Comparison of ENCODE assay signal across 33 cellular contexts in the genomic region with DNA sequence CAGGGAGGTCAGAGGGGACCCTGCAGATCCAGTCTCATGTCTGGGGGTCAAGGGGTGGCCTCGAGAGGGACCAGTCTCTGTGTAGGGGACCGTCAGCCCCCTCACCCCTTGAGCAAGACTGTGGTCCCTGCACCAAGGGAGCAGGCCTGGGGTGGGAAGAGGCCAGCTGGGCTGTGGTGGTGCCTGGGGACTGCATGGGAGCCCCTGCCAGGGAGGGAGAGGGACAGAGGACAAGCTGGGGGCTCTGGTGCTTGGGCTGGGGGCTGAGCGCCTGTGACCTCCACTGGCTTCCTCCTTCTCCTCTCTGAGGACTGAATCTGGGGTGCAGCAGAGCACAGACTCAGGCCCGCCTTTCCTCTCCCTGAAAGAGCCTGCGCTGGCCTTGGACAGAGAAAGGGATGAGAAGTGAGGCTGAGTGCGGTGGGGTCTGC. TPM values are rescaled to one million over a fixed set of nuclear protein-coding genes. Genes with fewer than 3 reads are reported as not detected.
DNase-seq lines count a peak whose midpoint lies in the region; ATAC-seq, FAIRE-seq and TF ChIP-seq lines count a peak whose summit lies in the region.
"Had no signal": no experiment of that assay in that cellular context is flagged by ENCODE, and none has a peak within 500 bp of the region (broad histone marks: within the 10 kb centered on the region; RNA-seq: fewer than 3 reads in every experiment).

No MANE protein-coding gene starts in this region.

- H3K79me1 ChIP-seq in mesendoderm (ENCODE audit: low read length), result no peaks in the 10 kb centered on the region

- CTCF ChIA-PET in GM12878 (lab: Yijun Ruan, JAX), result interaction anchor here (1.0 kb wide), 1 partner anchor 50 kb away, joined by 3 read pairs; no protein-coding TSS in a partner anchor

- H3K36me3 Mint-ChIP-seq in stimulated activated naive CD8-positive, alpha-beta T cell treated with anti-CD3 and anti-CD28 coated beads, Interleukin-15, Interleukin-2, amounts not matched to agents 100 ng/mL and 50 ng/mL, for 24 hours (ENCODE audit: low read depth), result peaks cover 60% of the 10 kb centered on the region
- H3K36me3 Mint-ChIP-seq in memory B cell, result peaks cover 37% of the 10 kb centered on the region

- intact Hi-C loops in GM12878 (cut with micrococcal nuclease; ENCODE audit: unreplicated experiment), result no loop called here
- intact Hi-C loops in ascending aorta (cut with DNase I), result no loop called here

- H3K36me3 ChIP-seq in GM12878 (ENCODE audit: control insufficient read depth in 2 of 2, insufficient read depth in 2 of 2, low read length in 1 of 2), result peaks cover 32 to 56% of the 10 kb centered on the region in 2 experiments
- peaks cover 95 to 96% of the 10 kb centered on the region in 2 donors for H3K36me3 ChIP-seq in ascending aorta
- peaks cover 11% of the 10 kb centered on the region for H3K36me3 ChIP-seq in mesendoderm (ENCODE audit: control insufficient read depth, insufficient read depth, low read length)

- no peak overlapping the region for H2BK120ac ChIP-seq in mesendoderm (ENCODE audit: low read depth, low read length)

- H3K27me3 Mint-ChIP-seq in stimulated activated naive CD8-positive, alpha-beta T cell treated with anti-CD3 and anti-CD28 coated beads, Interleukin-15, Interleukin-2, amounts not matched to agents 100 ng/mL and 50 ng/mL, for 24 hours, result no peaks in the 10 kb centered on the region
- H3K27me3 Mint-ChIP-seq in stimulated activated naive CD8-positive, alpha-beta T cell treated with anti-CD3 and anti-CD28 coated beads, Interleukin-15, amount 100 ng/mL, for 72 hours, result no peaks in the 10 kb centered on the region
- no peaks in the 10 kb centered on the region for H3K27me3 Mint-ChIP-seq in memory B cell
- H3K27me3 Mint-ChIP-seq: activated B cell treated with CpG ODN at 0.5 μM for 24 hours had no signal

- no peak overlapping the region for H3K23ac ChIP-seq in mesendoderm (ENCODE audit: low read length)

- no peak overlapping the region for H3K56ac ChIP-seq in mesendoderm (ENCODE audit: low read length)

- H2BK15ac ChIP-seq in mesendoderm (replicated peaks; ENCODE audit: low read depth), result no peak overlapping the region

- ATAC-seq in stimulated activated naive CD8-positive, alpha-beta T cell treated with anti-CD3 and anti-CD28 coated beads, Interleukin-15, amount 100 ng/mL, for 72 hours, result no peak
- ATAC-seq in GM12878 (no peak), memory B cell (ENCODE audit: low read depth) (no peak)
- ATAC-seq: gastrocnemius medialis, left colon had no signal

- TF ChIP-seq CTCF in GM12878 (IDR thresholded peaks at IDR 0.05 in 2 of 3, conservative IDR thresholded peaks at IDR 0.05 in 1 of 3; ENCODE audit: control insufficient read depth in 2 of 3, extremely low read depth in 1 of 3, insufficient read depth in 1 of 3, low read depth in 3 of 3, low read length in 3 of 3) (no peak), ascending aorta (IDR thresholded peaks at IDR 0.05) (no peak)

- TF ChIP-seq POLR2A in GM12878 (IDR thresholded peaks at IDR 0.05; ENCODE audit: low read depth, low read length), result peak; percentile 54

- H3K9ac ChIP-seq in GM12878 (ENCODE audit: control insufficient read depth, insufficient read depth, low read length) (no peak overlapping the region), mesendoderm (ENCODE audit: low read length) (no peak overlapping the region)
- H3K9ac ChIP-seq: parathyroid adenoma had no signal

- no peak overlapping the region for H2AFZ ChIP-seq in GM12878 (ENCODE audit: control insufficient read depth, low read depth, low read length)
- H2AFZ ChIP-seq: hepatocyte, parathyroid adenoma had no signal

- peaks cover 17% of the 10 kb centered on the region for H3K4me1 ChIP-seq in GM12878 (ENCODE audit: control insufficient read depth, insufficient read depth, low read length)
- H3K4me1 ChIP-seq in ascending aorta, result no peaks in the 10 kb centered on the region
- H3K4me1 ChIP-seq in mesendoderm (ENCODE audit: control insufficient read depth, low read depth, low read length), result no peaks in the 10 kb centered on the region
- H3K4me1 ChIP-seq: gastrocnemius medialis, parathyroid adenoma, tibial artery had no signal

- H2AK5ac ChIP-seq in mesendoderm (ENCODE audit: low read length), result no peak overlapping the region

- no peak for TF ChIP-seq RAD21 in GM12878 (IDR thresholded peaks at IDR 0.05; ENCODE audit: insufficient read depth, low read depth, low read length)

- H3K27me3 ChIP-seq in GM12878 (replicated peaks in 1 of 2; ENCODE audit: control insufficient read depth in 2 of 2, insufficient read depth in 2 of 2, low read length in 1 of 2), result no peaks in the 10 kb centered on the region
- H3K27me3 ChIP-seq in ascending aorta, result no peaks in the 10 kb centered on the region
- no peaks in the 10 kb centered on the region for H3K27me3 ChIP-seq in mesendoderm (ENCODE audit: insufficient read depth, low read length, poor library complexity)
- H3K27me3 ChIP-seq: gastrocnemius medialis, hepatocyte, tibial artery had no signal

- H3K4me1 Mint-ChIP-seq in stimulated activated naive CD8-positive, alpha-beta T cell treated with anti-CD3 and anti-CD28 coated beads, Interleukin-15, Interleukin-2, amounts not matched to agents 100 ng/mL and 50 ng/mL, for 24 hours (ENCODE audit: low read depth), result peaks cover 20% of the 10 kb centered on the region
- H3K4me1 Mint-ChIP-seq in stimulated activated naive CD8-positive, alpha-beta T cell treated with anti-CD3 and anti-CD28 coated beads, Interleukin-15, amount 100 ng/mL, for 72 hours, result peaks cover 27% of the 10 kb centered on the region
- peaks cover 8% of the 10 kb centered on the region for H3K4me1 Mint-ChIP-seq in memory B cell
- H3K4me1 Mint-ChIP-seq: H9 had no signal

- in situ Hi-C loops in GM12878 (cut with MboI), result no loop called here

- POLR2A ChIA-PET in GM12878 (lab: Charles Lee), result no interaction called here

- 99% methylated on average over 5 of the region's 6 CpGs for WGBS in GM12878 (ENCODE audit: insufficient coverage, insufficient replicate concordance, low lambda C conversion rate, missing lambda C conversion rate)
- no CpG with 5 or more reads among the region's 6 CpGs for WGBS in mesendoderm (ENCODE audit: extremely low coverage, insufficient coverage, low lambda C conversion rate)

- RAD21 ChIA-PET in GM12878 (lab: Charles Lee; ENCODE audit: unreplicated experiment), result interaction anchor here (0.8 kb wide), 1 partner anchor 51 kb away, joined by 3 read pairs; no protein-coding TSS in a partner anchor

- H4K5ac ChIP-seq in mesendoderm (ENCODE audit: low read length), result no peak overlapping the region

- no peak for DNase-seq in stimulated activated naive CD8-positive, alpha-beta T cell treated with anti-CD3 and anti-CD28 coated beads, Interleukin-15, amount 100 ng/mL, for 72 hours
- DNase-seq in GM12878 (ENCODE audit: low read depth, low spot score), result no peak
- no peak for DNase-seq in memory B cell (ENCODE audit: low spot score in 2 of 2)
- no peak for DNase-seq in ascending aorta (ENCODE audit: low spot score in 2 of 2)
- DNase-seq in activated effector memory CD4-positive, alpha-beta T cell treated with Interleukin-2 at 50 U/mL for 16 hours, result no peak
- DNase-seq in mesendoderm, result no peak
- DNase-seq: activated B cell treated with CpG ODN at 0.5 μM for 24 hours; activated CD4-positive, alpha-beta T cell treated with anti-CD3 and anti-CD28 coated beads, Interleukin-2, amount 50 U/mL, for 1 hour; C1 segment of cervical spinal cord; central memory CD4-positive, alpha-beta T cell; gastrocnemius medialis; H9; left colon; MM.1S; NCI-H1105 treated with DMSO at 0.1 percent for 48 hours; NCI-H187 treated with DMSO at 0.1 percent for 48 hours; NCI-H2171 treated with DMSO at 0.1 percent for 48 hours; NCI-H510A; nephron progenitor cell; retina; RPMI8226; tibial artery had no signal

- H3K9me3 ChIP-seq in GM12878 (replicated peaks; ENCODE audit: control insufficient read depth, insufficient read depth, low read length) (no peaks in the 10 kb centered on the region), ascending aorta (no peaks in the 10 kb centered on the region)
- H3K9me3 ChIP-seq: gastrocnemius medialis, tibial artery had no signal

- no peaks in the 10 kb centered on the region for H3K79me2 ChIP-seq in GM12878 (ENCODE audit: control insufficient read depth, insufficient read depth, low read length)
- H3K79me2 ChIP-seq in mesendoderm (ENCODE audit: control insufficient read depth, insufficient read depth, low read length), result no peaks in the 10 kb centered on the region
- H3K79me2 ChIP-seq: hepatocyte, parathyroid adenoma had no signal

- H3K27ac Mint-ChIP-seq in stimulated activated naive CD8-positive, alpha-beta T cell treated with anti-CD3 and anti-CD28 coated beads, Interleukin-15, Interleukin-2, amounts not matched to agents 100 ng/mL and 50 ng/mL, for 24 hours, result peak overlapping the region; percentile 36
- peak overlapping the region in 1 of 2 donors; percentile 87 for H3K27ac Mint-ChIP-seq in stimulated activated naive CD8-positive, alpha-beta T cell treated with anti-CD3 and anti-CD28 coated beads, Interleukin-15, amount 100 ng/mL, for 72 hours
- H3K27ac Mint-ChIP-seq in memory B cell, result peak overlapping the region; percentile 55
- H3K27ac Mint-ChIP-seq: activated B cell treated with CpG ODN at 0.5 μM for 24 hours, nephron progenitor cell had no signal

- H2BK5ac ChIP-seq in mesendoderm (ENCODE audit: low read length), result no peak overlapping the region

- no peak for TF ChIP-seq EP300 in GM12878 (IDR thresholded peaks at IDR 0.05; ENCODE audit: borderline replicate concordance in 1 of 2, control insufficient read depth in 1 of 2, low read depth in 2 of 2, low read length in 2 of 2)

- H4K20me1 ChIP-seq in GM12878 (ENCODE audit: control insufficient read depth, insufficient read depth), result no peaks in the 10 kb centered on the region

- SMC1A ChIA-PET in GM12878 (lab: Charles Lee; ENCODE audit: uncharacterized antibody, unreplicated experiment), result no interaction called here

- H4K8ac ChIP-seq in mesendoderm (ENCODE audit: low read depth, low read length), result no peak overlapping the region

- BruUV-seq in GM12878 (replicated peaks; lab: Mats Ljungman, UMichigan), result no TSS peak

- H3K4me2 ChIP-seq in GM12878 (ENCODE audit: control insufficient read depth, insufficient read depth) (no peak overlapping the region), mesendoderm (ENCODE audit: low read length) (no peak overlapping the region)
- H3K4me2 ChIP-seq: hepatocyte had no signal

- H3K9me3 Mint-ChIP-seq in stimulated activated naive CD8-positive, alpha-beta T cell treated with anti-CD3 and anti-CD28 coated beads, Interleukin-15, Interleukin-2, amounts not matched to agents 100 ng/mL and 50 ng/mL, for 24 hours, result no peaks in the 10 kb centered on the region
- no peaks in the 10 kb centered on the region for H3K9me3 Mint-ChIP-seq in stimulated activated naive CD8-positive, alpha-beta T cell treated with anti-CD3 and anti-CD28 coated beads, Interleukin-15, amount 100 ng/mL, for 72 hours
- H3K9me3 Mint-ChIP-seq in memory B cell, result no peaks in the 10 kb centered on the region
- H3K9me3 Mint-ChIP-seq: activated B cell treated with CpG ODN at 0.5 μM for 24 hours, H9, nephron progenitor cell had no signal

- H3K4me3 ChIP-seq in GM12878 (no peak overlapping the region), ascending aorta (no peak overlapping the region), mesendoderm (ENCODE audit: low read length) (no peak overlapping the region)
- H3K4me3 ChIP-seq: gastrocnemius medialis, hepatocyte, skin epidermis, tibial artery had no signal

- H3K18ac ChIP-seq in mesendoderm (ENCODE audit: low read length), result no peak overlapping the region

- H3K4me3 Mint-ChIP-seq in stimulated activated naive CD8-positive, alpha-beta T cell treated with anti-CD3 and anti-CD28 coated beads, Interleukin-15, Interleukin-2, amounts not matched to agents 100 ng/mL and 50 ng/mL, for 24 hours, result no peak overlapping the region
- no peak overlapping the region for H3K4me3 Mint-ChIP-seq in stimulated activated naive CD8-positive, alpha-beta T cell treated with anti-CD3 and anti-CD28 coated beads, Interleukin-15, amount 100 ng/mL, for 72 hours
- H3K4me3 Mint-ChIP-seq in memory B cell, result no peak overlapping the region
- H3K4me3 Mint-ChIP-seq: activated B cell treated with CpG ODN at 0.5 μM for 24 hours, H9, nephron progenitor cell had no signal

- H3K27ac ChIP-seq in GM12878 (ENCODE audit: control insufficient read depth, insufficient read depth), result no peak overlapping the region
- H3K27ac ChIP-seq in ascending aorta, result no peak overlapping the region
- H3K27ac ChIP-seq in mesendoderm (ENCODE audit: low read depth, low read length), result no peak overlapping the region
- H3K27ac ChIP-seq: gastrocnemius medialis, hepatocyte, parathyroid adenoma, tibial artery had no signal

- H3K4ac ChIP-seq in mesendoderm (ENCODE audit: low read depth, low read length), result no peak overlapping the region

- FAIRE-seq in GM12878 (lab: Jason Lieb, UNC), result no peak
- FAIRE-seq: endothelial cell of umbilical vein had no signal

RNA-seq across cellular contexts. Expression of a gene that starts 0.8 kb away (rescaled TPM):
- 77.2 and 88.6 TPM in 2 replicates for total RNA-seq in GM12878 (2013; cell fraction: nucleolus; rRNA removed)
- total RNA-seq in GM12878 (2014; rRNA removed) (23.9 and 24.0 TPM in 2 replicates), GM12878 (2014; rRNA removed; fragmentation: Illumina TruSeq; extraction: Trizol) (13.2 TPM in 2 replicates), GM12878 (2021) (23.1 and 24.1 TPM in 2 replicates), ascending aorta (67.2 TPM)
- 5.1 TPM for polyA plus RNA-seq in GM12878 (2011; ENCODE audit: low read depth)
- polyA plus RNA-seq in GM12878 (2011; rRNA removed) (14.9 and 35.9 TPM in 2 replicates), GM12878 (2014; fragmentation: Illumina TruSeq; extraction: Trizol) (16.9 and 26.5 TPM in 2 replicates), GM12878 (2014; fragmentation: Nextera tagmentation; extraction: Ambion mirVana) (1 to 10 TPM; 2.6 to 5.6 TPM), GM12878 (2014; rRNA removed) (50.3 and 55.4 TPM in 2 replicates), GM12878 (2016; fragmentation: Nextera tagmentation; extraction: Ambion mirVana) (10 to 100 TPM; 18.6 to 20.1 TPM)
- 25.1 and 44.7 TPM in 2 replicates for polyA plus RNA-seq in GM12878 (2011; cell fraction: cytosol; rRNA removed)
- 499 and 556 TPM in 2 replicates for polyA plus RNA-seq in GM12878 (2011; cell fraction: nucleus; rRNA removed)
- 15.1 and 17.8 TPM in 2 replicates for polyA plus RNA-seq in GM12878 (2012)
- polyA minus RNA-seq in GM12878 (2011; rRNA and poly(A)+ RNA removed), result 8.9 and 25.0 TPM in 2 replicates
- polyA minus RNA-seq in GM12878 (2011; cell fraction: cytosol; rRNA and poly(A)+ RNA removed), result 4.8 and 5.7 TPM in 2 replicates
- 26.7 and 66.3 TPM in 2 replicates for polyA minus RNA-seq in GM12878 (2011; cell fraction: nucleus; rRNA and poly(A)+ RNA removed)
- polyA plus RNA-seq in mesendoderm (2013, experiment 1 of 2), result 12.7 TPM
- polyA plus RNA-seq in mesendoderm (2013, experiment 2 of 2), result 12.6 TPM

RNA-seq across cellular contexts. Expression of a gene that starts 16.1 kb away (rescaled TPM):
- total RNA-seq in GM12878 (2013; cell fraction: nucleolus; rRNA removed), result 51.4 and 53.5 TPM in 2 replicates
- total RNA-seq in GM12878 (2014; rRNA removed), result 9.0 and 10.1 TPM in 2 replicates
- 10.8 and 11.1 TPM in 2 replicates for total RNA-seq in GM12878 (2014; rRNA removed; fragmentation: Illumina TruSeq; extraction: Trizol)
- 7.0 and 7.5 TPM in 2 replicates for total RNA-seq in GM12878 (2021)
- 2.1 TPM for polyA plus RNA-seq in GM12878 (2011; ENCODE audit: low read depth)
- 30.2 and 43.3 TPM in 2 replicates for polyA plus RNA-seq in GM12878 (2011; rRNA removed)
- 77.4 and 79.8 TPM in 2 replicates for polyA plus RNA-seq in GM12878 (2011; cell fraction: cytosol; rRNA removed)
- 35.6 and 39.5 TPM in 2 replicates for polyA plus RNA-seq in GM12878 (2011; cell fraction: nucleus; rRNA removed)
- polyA plus RNA-seq in GM12878 (2012), result 4.9 and 7.0 TPM in 2 replicates
- polyA plus RNA-seq in GM12878 (2014; fragmentation: Illumina TruSeq; extraction: Trizol), result 12.0 and 14.2 TPM in 2 replicates
- polyA plus RNA-seq in GM12878 (2014; fragmentation: Nextera tagmentation; extraction: Ambion mirVana), result 10 to 100 TPM; 12.2 to 13.5 TPM
- polyA plus RNA-seq in GM12878 (2014; rRNA removed), result 12.7 and 15.2 TPM in 2 replicates
- 1 to 10 TPM; 6.6 to 7.2 TPM for polyA plus RNA-seq in GM12878 (2016; fragmentation: Nextera tagmentation; extraction: Ambion mirVana)
- polyA minus RNA-seq in GM12878 (2011; rRNA and poly(A)+ RNA removed), result 37.6 and 58.1 TPM in 2 replicates
- 8.8 and 9.1 TPM in 2 replicates for polyA minus RNA-seq in GM12878 (2011; cell fraction: cytosol; rRNA and poly(A)+ RNA removed)
- polyA minus RNA-seq in GM12878 (2011; cell fraction: nucleus; rRNA and poly(A)+ RNA removed), result 28.2 and 40.5 TPM in 2 replicates
- 25.8 TPM for total RNA-seq in ascending aorta
- 1.7 TPM for polyA plus RNA-seq in mesendoderm (2013, experiment 1 of 2)
- polyA plus RNA-seq in mesendoderm (2013, experiment 2 of 2), result 1.9 TPM
- total RNA-seq: dermis microvascular lymphatic vessel endothelial cell had no signal

RNA-seq across cellular contexts. Expression of a gene that starts 49.6 kb away (rescaled TPM):
- total RNA-seq in GM12878 (2013; cell fraction: nucleolus; rRNA removed), result 0.38 and 0.64 TPM in 2 replicates
- total RNA-seq in GM12878 (2014; rRNA removed), result not detected in 2 replicates
- not detected in 2 replicates for total RNA-seq in GM12878 (2014; rRNA removed; fragmentation: Illumina TruSeq; extraction: Trizol)
- not detected in 2 replicates for total RNA-seq in GM12878 (2021)
- polyA plus RNA-seq in GM12878 (2011; ENCODE audit: low read depth), result 3.5 TPM
- polyA plus RNA-seq in GM12878 (2011; rRNA removed), result 0.03 TPM in 1 of 2 replicates, not detected in the other
- not detected in 2 replicates for polyA plus RNA-seq in GM12878 (2011; cell fraction: cytosol; rRNA removed)
- polyA plus RNA-seq in GM12878 (2011; cell fraction: nucleus; rRNA removed), result not detected in 2 replicates
- 4.2 and 4.5 TPM in 2 replicates for polyA plus RNA-seq in GM12878 (2012)
- polyA plus RNA-seq in GM12878 (2014; fragmentation: Illumina TruSeq; extraction: Trizol), result not detected in 2 replicates
- 1 to 10 TPM; 1.3 to 1.4 TPM for polyA plus RNA-seq in GM12878 (2014; fragmentation: Nextera tagmentation; extraction: Ambion mirVana)
- polyA plus RNA-seq in GM12878 (2014; rRNA removed), result 0.03 TPM in 1 of 2 replicates, not detected in the other
- polyA plus RNA-seq in GM12878 (2016; fragmentation: Nextera tagmentation; extraction: Ambion mirVana), result 1 to 10 TPM; 7.2 to 9.4 TPM
- polyA minus RNA-seq in GM12878 (2011; rRNA and poly(A)+ RNA removed), result not detected in 2 replicates
- not detected in 2 replicates for polyA minus RNA-seq in GM12878 (2011; cell fraction: cytosol; rRNA and poly(A)+ RNA removed)
- not detected in 2 replicates for polyA minus RNA-seq in GM12878 (2011; cell fraction: nucleus; rRNA and poly(A)+ RNA removed)
- not detected for total RNA-seq in ascending aorta
- not detected for polyA plus RNA-seq in mesendoderm (2013, experiment 1 of 2)
- polyA plus RNA-seq in mesendoderm (2013, experiment 2 of 2), result not detected
- total RNA-seq: activated B cell treated with CpG ODN at 0.5 μM for 24 hours; dermis microvascular lymphatic vessel endothelial cell; endothelial cell of umbilical vein; fibroblast of lung; G401; gastrocnemius medialis; H9; hepatocyte; left colon; lung microvascular endothelial cell; mucosa of gallbladder; T-helper 1 cell treated with Interleukin-12 subunit alpha and Interleukin-12 subunit beta and Interleukin-4 antibody, amounts not matched to agents 30 ng/mL and 1 ng/mL, for 36 hours had no signal
- polyA plus RNA-seq: endothelial cell of umbilical vein, fibroblast of lung had no signal
